In genomic region chr14:100439781-100440180, GRCh38 we compare ENCODE assay signal across 8 cellular contexts.
DNase-seq lines count a peak whose midpoint lies in the region; ATAC-seq and TF ChIP-seq lines count a peak whose summit lies in the region.
"Had no signal": no experiment of that assay in that cellular context is flagged by ENCODE, and none has a peak within 500 bp of the region (broad histone marks: within the 10 kb centered on the region; RNA-seq: fewer than 3 reads in every experiment).

No MANE protein-coding gene starts in this region.

- 68% methylated on average over 6 of the region's 6 CpGs for WGBS in hepatocyte (ENCODE audit: low lambda C conversion rate, missing lambda C conversion rate)
- WGBS in stomach, 5 donors: 44 to 64% (median 61%) methylated on average over 6 of the region's 6 CpGs

- no peak for ATAC-seq in HG03039 (IDR thresholded peaks at IDR 0.05; ENCODE audit: unreplicated experiment)
- no peak for ATAC-seq in natural killer cell treated with Interleukin-12 subunit alpha and Interleukin-12 subunit beta and Interleukin-15 and Interleukin-18, amount 100 ng/mL, for 72 hours
- ATAC-seq in GM19351 (IDR thresholded peaks at IDR 0.05; ENCODE audit: unreplicated experiment): no peak

- H3K4me1 Mint-ChIP-seq in MCF 10A (ENCODE audit: insufficient read depth, unreplicated experiment): peaks cover 23% of the 10 kb centered on the region
- H3K4me1 Mint-ChIP-seq in natural killer cell treated with Interleukin-12 subunit alpha and Interleukin-12 subunit beta and Interleukin-15 and Interleukin-18, amount 100 ng/mL, for 72 hours (ENCODE audit: low read depth in 2 of 2): peaks cover 16% of the 10 kb centered on the region in 2 donors

- H3K27ac Mint-ChIP-seq in MCF 10A (ENCODE audit: low read depth, unreplicated experiment): peak overlapping the region; percentile 87
- H3K27ac Mint-ChIP-seq in natural killer cell treated with Interleukin-12 subunit alpha and Interleukin-12 subunit beta and Interleukin-15 and Interleukin-18, amount 100 ng/mL, for 72 hours: no peak overlapping the region
- H3K27ac Mint-ChIP-seq: stimulated activated effector memory CD8-positive, alpha-beta T cell treated with anti-CD3 and anti-CD28 coated beads, Interleukin-12 subunit alpha, Interleukin-12 subunit beta, amount 100 ng/mL, for 72 hours had no signal

- POLR2A ChIA-PET in MCF 10A (lab: Yijun Ruan, JAX): interaction anchor here (0.7 to 3.6 kb wide), 14 partner anchors 9 to 206 kb away, joined by 3 to 33 read pairs (median 4); no protein-coding TSS in a partner anchor

- H3F3A ChIP-seq in Loucy (ENCODE audit: low read depth): 0 out of 2 replicates have a peak, but pooled peaks cover 3% of the 10 kb centered on the region

- H3K4me2 ChIP-seq in Loucy (ENCODE audit: low read depth, low read length, poor library complexity, severe bottlenecking) (peak overlapping the region; percentile 54), hepatocyte (no peak overlapping the region)

- CTCF ChIA-PET in MCF 10A (lab: Yijun Ruan, JAX): interaction anchor here (0.5 to 8.9 kb wide), 25 partner anchors 12 to 1196 kb away, joined by 3 to 81 read pairs (median 4); no protein-coding TSS in a partner anchor

- intact Hi-C loops in MCF 10A (cut with micrococcal nuclease): loop anchor here (1.0 to 2.0 kb wide), 4 partner anchors 22 to 461 kb away; no protein-coding TSS in a partner anchor
- intact Hi-C loops in stomach (cut with DNase I; ENCODE audit: low total_unique reads): loop anchor here (10.0 kb wide), 1 partner anchor 205 kb away; no protein-coding TSS in a partner anchor

- no peaks in the 10 kb centered on the region for H3K9me3 ChIP-seq in Loucy (ENCODE audit: insufficient read depth, low read depth, low read length)
- no peaks in the 10 kb centered on the region for H3K9me3 ChIP-seq in hepatocyte (ENCODE audit: low read depth)
- H3K9me3 ChIP-seq in stomach: no peaks in the 10 kb centered on the region

- H3K27ac ChIP-seq in hepatocyte: peak overlapping the region; percentile 26
- peak overlapping the region in 3 of 5 donors; percentile 21 to 40 (median 30) for H3K27ac ChIP-seq in stomach

- H3K4me1 ChIP-seq in Loucy (ENCODE audit: insufficient read depth, low read length, poor library complexity, severe bottlenecking) (peaks cover 85% of the 10 kb centered on the region), hepatocyte (ENCODE audit: insufficient read depth) (peaks cover 33% of the 10 kb centered on the region), stomach (peaks cover 21 to 60% (median 36%) of the 10 kb centered on the region in 4 donors)

- H3K36me3 ChIP-seq in Loucy (ENCODE audit: insufficient read depth, low read length) (no peaks in the 10 kb centered on the region), hepatocyte (replicated peaks; ENCODE audit: insufficient read depth, low read depth) (no peaks in the 10 kb centered on the region), stomach (no peaks in the 10 kb centered on the region)

- H2AFZ ChIP-seq in Loucy (ENCODE audit: low read length) (peak overlapping the region; percentile 48; the same call in 1 of the 2 replicates), hepatocyte (no peak overlapping the region)

- H3K79me2 ChIP-seq in Loucy (ENCODE audit: insufficient read depth, low read length) (no peaks in the 10 kb centered on the region), hepatocyte (peaks cover 16% of the 10 kb centered on the region)

- BruUV-seq in MCF 10A (replicated peaks; lab: Mats Ljungman, UMichigan): no TSS peak

- H4K20me1 ChIP-seq in Loucy (ENCODE audit: insufficient read depth, low read length, poor library complexity, severe bottlenecking) (no peaks in the 10 kb centered on the region), hepatocyte (ENCODE audit: insufficient read depth, poor library complexity, severe bottlenecking) (no peaks in the 10 kb centered on the region)

- H3K27me3 Mint-ChIP-seq in MCF 10A (ENCODE audit: insufficient read depth, unreplicated experiment): no peaks in the 10 kb centered on the region
- no peaks in the 10 kb centered on the region for H3K27me3 Mint-ChIP-seq in natural killer cell treated with Interleukin-12 subunit alpha and Interleukin-12 subunit beta and Interleukin-15 and Interleukin-18, amount 100 ng/mL, for 72 hours

- TF ChIP-seq CTCF in Loucy (conservative IDR thresholded peaks at IDR 0.05; ENCODE audit: low read length) (no peak), MCF 10A (IDR thresholded peaks at IDR 0.05; ENCODE audit: unreplicated experiment) (no peak), hepatocyte (IDR thresholded peaks at IDR 0.05; ENCODE audit: poor library complexity) (no peak), stomach (IDR thresholded peaks at IDR 0.05) (no peak)

- peak overlapping the region; percentile 53 for H3K4me3 ChIP-seq in Loucy (ENCODE audit: low read length, poor library complexity, severe bottlenecking)
- no peak overlapping the region for H3K4me3 ChIP-seq in hepatocyte
- H3K4me3 ChIP-seq in stomach: no peak overlapping the region

- H3K9ac ChIP-seq in Loucy (ENCODE audit: low read depth, low read length, poor library complexity, severe bottlenecking): peak overlapping the region; percentile 70

- H3K27me3 ChIP-seq in Loucy (ENCODE audit: insufficient read depth, low read length, poor library complexity, severe bottlenecking) (no peaks in the 10 kb centered on the region), hepatocyte (no peaks in the 10 kb centered on the region), stomach (no peaks in the 10 kb centered on the region)

- no peak for TF ChIP-seq POLR2A in stomach (IDR thresholded peaks at IDR 0.05)

- no peak for TF ChIP-seq EP300 in stomach (IDR thresholded peaks at IDR 0.05)

- H3K9me2 ChIP-seq in Loucy (replicated peaks; ENCODE audit: low read depth, low read length) (no peaks in the 10 kb centered on the region), hepatocyte (replicated peaks; ENCODE audit: insufficient read depth) (no peaks in the 10 kb centered on the region)

- H3K9me3 Mint-ChIP-seq in MCF 10A (ENCODE audit: unreplicated experiment): no peaks in the 10 kb centered on the region
- no peaks in the 10 kb centered on the region for H3K9me3 Mint-ChIP-seq in natural killer cell treated with Interleukin-12 subunit alpha and Interleukin-12 subunit beta and Interleukin-15 and Interleukin-18, amount 100 ng/mL, for 72 hours
- H3K9me3 Mint-ChIP-seq: stimulated activated effector memory CD8-positive, alpha-beta T cell treated with anti-CD3 and anti-CD28 coated beads, Interleukin-12 subunit alpha, Interleukin-12 subunit beta, amount 100 ng/mL, for 72 hours had no signal

- peak overlapping the region; percentile 48 for H3K4me3 Mint-ChIP-seq in MCF 10A (ENCODE audit: unreplicated experiment)
- no peak overlapping the region for H3K4me3 Mint-ChIP-seq in natural killer cell treated with Interleukin-12 subunit alpha and Interleukin-12 subunit beta and Interleukin-15 and Interleukin-18, amount 100 ng/mL, for 72 hours
- H3K4me3 Mint-ChIP-seq: stimulated activated effector memory CD8-positive, alpha-beta T cell treated with anti-CD3 and anti-CD28 coated beads, Interleukin-12 subunit alpha, Interleukin-12 subunit beta, amount 100 ng/mL, for 72 hours had no signal

- peak; percentile 48 for DNase-seq in MCF 10A (ENCODE audit: unreplicated experiment)
- no peak for DNase-seq in hepatocyte (ENCODE audit: low spot score)
- DNase-seq in stomach: no peak
- no peak for DNase-seq in natural killer cell treated with Interleukin-12 subunit alpha and Interleukin-12 subunit beta and Interleukin-15 and Interleukin-18, amount 100 ng/mL, for 72 hours (ENCODE audit: low spot score)

- peaks cover 6% of the 10 kb centered on the region for H3K36me3 Mint-ChIP-seq in MCF 10A (ENCODE audit: insufficient read depth, unreplicated experiment)
- H3K36me3 Mint-ChIP-seq in natural killer cell treated with Interleukin-12 subunit alpha and Interleukin-12 subunit beta and Interleukin-15 and Interleukin-18, amount 100 ng/mL, for 72 hours: no peaks in the 10 kb centered on the region
- H3K36me3 Mint-ChIP-seq: stimulated activated effector memory CD8-positive, alpha-beta T cell treated with anti-CD3 and anti-CD28 coated beads, Interleukin-12 subunit alpha, Interleukin-12 subunit beta, amount 100 ng/mL, for 72 hours had no signal
